Comparison of ENCODE assay signal across 29 cellular contexts in genomic region chr1:43437031-43437973, GRCh38. TPM values are rescaled to one million over a fixed set of nuclear protein-coding genes. Genes with fewer than 3 reads are reported as not detected.
A peak's percentile ranks its signal among the peaks of the same experiment; 100 is the strongest.
DNase-seq lines count a peak whose midpoint lies in the region; ATAC-seq and TF ChIP-seq lines count a peak whose summit lies in the region.
"Had no signal": no experiment of that assay in that cellular context is flagged by ENCODE, and none has a peak within 500 bp of the region (broad histone marks: within the 10 kb centered on the region; RNA-seq: fewer than 3 reads in every experiment).

No MANE protein-coding gene starts in this region.

- H3K4me3 ChIP-seq in adipocyte (ENCODE audit: low read length) = no peak overlapping the region
- peak overlapping the region in 1 of 5 donors; percentile 8 for H3K4me3 ChIP-seq in subcutaneous abdominal adipose tissue (ENCODE audit: low read depth in 1 of 5, low read length in 5 of 5)
- no peak overlapping the region for H3K4me3 ChIP-seq in A673 (ENCODE audit: low read depth, low read length, poor library complexity, severe bottlenecking)
- H3K4me3 ChIP-seq: ascending aorta, esophagus squamous epithelium, gastrocnemius medialis, GM23248, psoas muscle, SJCRH30, thyroid gland had no signal

- ATAC-seq in naive B cell (ENCODE audit: low read depth in 2 of 2) = no peak
- no peak for ATAC-seq in HG02840 (IDR thresholded peaks at IDR 0.05; ENCODE audit: low FRiP score, unreplicated experiment)
- no peak for ATAC-seq in HG03439 (IDR thresholded peaks at IDR 0.05; ENCODE audit: unreplicated experiment)
- ATAC-seq: gastrocnemius medialis, Panc1, psoas muscle, T-cell had no signal

- peaks cover 6% of the 10 kb centered on the region for H3K4me1 Mint-ChIP-seq in activated CD4-positive, alpha-beta T cell treated with anti-CD3 and anti-CD28 coated beads, Interleukin-2, amount 10 ng/mL, durations not matched to agents 7 days and 5 days
- peaks cover 0 to 4% (median 0%) of the 10 kb centered on the region in 3 donors for H3K4me1 Mint-ChIP-seq in naive B cell
- H3K4me1 Mint-ChIP-seq: B cell, IgD-negative memory B cell, T-cell had no signal

- H3K36me3 ChIP-seq in adipocyte (ENCODE audit: control insufficient read depth, insufficient read depth, low read length, severe bottlenecking) = peaks cover 71% of the 10 kb centered on the region
- peaks cover 4 to 88% (median 78%) of the 10 kb centered on the region in 5 donors for H3K36me3 ChIP-seq in subcutaneous abdominal adipose tissue (ENCODE audit: control insufficient read depth in 5 of 5, insufficient read depth in 5 of 5, low read length in 5 of 5)
- peaks cover 14% of the 10 kb centered on the region for H3K36me3 ChIP-seq in A673 (ENCODE audit: insufficient read depth, low read length, poor library complexity, severe bottlenecking)

- no peaks in the 10 kb centered on the region for H3K27me3 ChIP-seq in adipocyte (replicated peaks; ENCODE audit: control insufficient read depth, insufficient read depth, low read length)
- H3K27me3 ChIP-seq in subcutaneous abdominal adipose tissue (ENCODE audit: control insufficient read depth in 5 of 5, insufficient read depth in 4 of 5, low read length in 5 of 5) = no peaks in the 10 kb centered on the region
- no peaks in the 10 kb centered on the region for H3K27me3 ChIP-seq in A673 (replicated peaks; ENCODE audit: insufficient read depth, low read depth, low read length, poor library complexity)
- H3K27me3 ChIP-seq: ascending aorta, esophagus squamous epithelium, gastrocnemius medialis, SJCRH30, thyroid gland had no signal

- no peaks in the 10 kb centered on the region for H3K9me3 Mint-ChIP-seq in activated CD4-positive, alpha-beta T cell treated with anti-CD3 and anti-CD28 coated beads, Interleukin-2, amount 10 ng/mL, durations not matched to agents 7 days and 5 days
- no peaks in the 10 kb centered on the region for H3K9me3 Mint-ChIP-seq in naive B cell
- H3K9me3 Mint-ChIP-seq: activated CD4-positive, alpha-beta T cell treated with anti-CD3 and anti-CD28 coated beads, Interleukin-2, amount 10 ng/mL, durations not matched to agents 24 days and 14 days; IgD-negative memory B cell; T-cell had no signal

- TF ChIP-seq CTCF in A673 (conservative IDR thresholded peaks at IDR 0.05; ENCODE audit: low read depth, low read length) = no peak

- peaks cover 40% of the 10 kb centered on the region for H3K4me1 ChIP-seq in adipocyte (ENCODE audit: control insufficient read depth, insufficient read depth, low read length)
- peaks cover 15 to 44% (median 40%) of the 10 kb centered on the region in 5 donors for H3K4me1 ChIP-seq in subcutaneous abdominal adipose tissue (ENCODE audit: control insufficient read depth in 5 of 5, insufficient read depth in 5 of 5, low read length in 5 of 5)
- peaks cover 10% of the 10 kb centered on the region for H3K4me1 ChIP-seq in A673 (ENCODE audit: insufficient read depth, low read length, poor library complexity, severe bottlenecking)
- H3K4me1 ChIP-seq: ascending aorta, gastrocnemius medialis, psoas muscle, SJCRH30, thyroid gland had no signal

- CTCF ChIA-PET in activated CD4-positive, alpha-beta T cell treated with anti-CD3 and anti-CD28 coated beads, Interleukin-2, amount 10 ng/mL, durations not matched to agents 7 days and 5 days (lab: Charles Lee) = interaction anchor here (0.6 to 1.3 kb wide), 4 partner anchors 9 to 699 kb away, joined by 3 to 4 read pairs (median 3); no protein-coding TSS in a partner anchor
- CTCF ChIA-PET in A673 (lab: Charles Lee) = no interaction called here

- POLR2A ChIA-PET in activated CD4-positive, alpha-beta T cell treated with anti-CD3 and anti-CD28 coated beads, Interleukin-2, amount 10 ng/mL, durations not matched to agents 7 days and 5 days (lab: Charles Lee) = no interaction called here
- POLR2A ChIA-PET in A673 (lab: Charles Lee; ENCODE audit: low non-redundant PET) = no interaction called here

- no peaks in the 10 kb centered on the region for H3K9me3 ChIP-seq in adipocyte (ENCODE audit: control insufficient read depth, low read length)
- H3K9me3 ChIP-seq in subcutaneous abdominal adipose tissue (ENCODE audit: control insufficient read depth in 5 of 5, low read length in 5 of 5) = no peaks in the 10 kb centered on the region
- H3K9me3 ChIP-seq in A673 (ENCODE audit: low read depth, low read length, poor library complexity, severe bottlenecking) = no peaks in the 10 kb centered on the region
- H3K9me3 ChIP-seq: ascending aorta, esophagus squamous epithelium, gastrocnemius medialis, psoas muscle, SJCRH30, thyroid gland had no signal

- H3K27ac ChIP-seq in subcutaneous abdominal adipose tissue (ENCODE audit: low read depth, low read length) (peak overlapping the region; percentile 90), A673 (ENCODE audit: low read depth, low read length, poor library complexity, severe bottlenecking) (no peak overlapping the region)
- H3K27ac ChIP-seq: gastrocnemius medialis, GM23248, psoas muscle, SJCRH30, thyroid gland had no signal

- no peak overlapping the region for H3K4me3 Mint-ChIP-seq in activated CD4-positive, alpha-beta T cell treated with anti-CD3 and anti-CD28 coated beads, Interleukin-2, amount 10 ng/mL, durations not matched to agents 7 days and 5 days
- no peak overlapping the region for H3K4me3 Mint-ChIP-seq in naive B cell
- H3K4me3 Mint-ChIP-seq: activated CD4-positive, alpha-beta T cell treated with anti-CD3 and anti-CD28 coated beads, Interleukin-2, amount 10 ng/mL, durations not matched to agents 24 days and 14 days; B cell; T-cell had no signal

- intact Hi-C loops in A673 (cut with micrococcal nuclease; ENCODE audit: unreplicated experiment) = no loop called here

- peaks cover 17% of the 10 kb centered on the region for H3K36me3 Mint-ChIP-seq in activated CD4-positive, alpha-beta T cell treated with anti-CD3 and anti-CD28 coated beads, Interleukin-2, amount 10 ng/mL, durations not matched to agents 7 days and 5 days (ENCODE audit: low read depth)
- peaks cover 0 to 28% of the 10 kb centered on the region in 2 donors for H3K36me3 Mint-ChIP-seq in naive B cell

- H3K9ac ChIP-seq in adipocyte (ENCODE audit: low read length) (peak overlapping the region; percentile 71), subcutaneous abdominal adipose tissue (ENCODE audit: low read length in 5 of 5) (peak overlapping the region in 1 of 5 donors; percentile 20)
- H3K9ac ChIP-seq: GM23248 had no signal

- DNase-seq in activated CD4-positive, alpha-beta T cell treated with anti-CD3 and anti-CD28 coated beads, Interleukin-2, amount 10 ng/mL, durations not matched to agents 7 days and 5 days = no peak
- no peak for DNase-seq in activated CD4-positive, alpha-beta T cell treated with anti-CD3 and anti-CD28 coated beads, Interleukin-2, amount 50 U/mL, for 48 hours
- DNase-seq in adipocyte (ENCODE audit: low read depth) = no peak
- DNase-seq in naive B cell = no peak
- no peak for DNase-seq in A673 (ENCODE audit: low spot score)
- DNase-seq: activated CD4-positive, alpha-beta T cell treated with anti-CD3 and anti-CD28 coated beads, Interleukin-2, amount 10 ng/mL, durations not matched to agents 24 days and 14 days; activated CD8-positive, alpha-beta memory T cell treated with anti-CD3 and anti-CD28 coated beads, Interleukin-2, amount 50 U/mL, for 4 hours; activated gamma-delta T cell treated with Interleukin-2 at 50 U/mL for 16 hours; effector CD8-positive, alpha-beta T cell; esophagus squamous epithelium; gastrocnemius medialis; GM23248; hippocampal formation; NCI-H510A; NK-92 treated with Interleukin-12 subunit alpha and Interleukin-12 subunit beta, amount 100 ng/mL, for 24 hours; psoas muscle; SJCRH30; small intestine; stimulated activated naive CD4-positive, alpha-beta T cell; T-cell; thyroid gland had no signal

- H3K27me3 Mint-ChIP-seq in activated CD4-positive, alpha-beta T cell treated with anti-CD3 and anti-CD28 coated beads, Interleukin-2, amount 10 ng/mL, durations not matched to agents 7 days and 5 days = no peaks in the 10 kb centered on the region
- no peaks in the 10 kb centered on the region for H3K27me3 Mint-ChIP-seq in naive B cell
- H3K27me3 Mint-ChIP-seq: activated CD4-positive, alpha-beta T cell treated with anti-CD3 and anti-CD28 coated beads, Interleukin-2, amount 10 ng/mL, durations not matched to agents 24 days and 14 days; B cell; IgD-negative memory B cell; T-cell had no signal

- peak overlapping the region; percentile 22 for H3K27ac Mint-ChIP-seq in activated CD4-positive, alpha-beta T cell treated with anti-CD3 and anti-CD28 coated beads, Interleukin-2, amount 10 ng/mL, durations not matched to agents 7 days and 5 days
- H3K27ac Mint-ChIP-seq in naive B cell = peak overlapping the region in 5 of 6 donors; percentile 5 to 84 (median 41)
- H3K27ac Mint-ChIP-seq: activated CD4-positive, alpha-beta T cell treated with anti-CD3 and anti-CD28 coated beads, Interleukin-2, amount 10 ng/mL, durations not matched to agents 24 days and 14 days; T-cell had no signal

- BruUV-seq in A673 (replicated peaks; lab: Mats Ljungman, UMichigan) = no TSS peak

RNA-seq across cellular contexts. Expression of gene HYI, which starts 16.4 kb away (rescaled TPM):
- 10 to 100 TPM; 20.6 to 25.8 TPM for total RNA-seq in activated CD4-positive, alpha-beta T cell treated with anti-CD3 and anti-CD28 coated beads, Interleukin-2, amount 10 ng/mL, durations not matched to agents 7 days and 5 days
- polyA plus RNA-seq in naive B cell (ENCODE audit: low read depth in 6 of 6) = 1 to 10 TPM in 5 of 6 donors, under 1 TPM in 1; 0.79 to 2.5 (median 2.1) TPM
- 14.8 and 19.8 TPM in 2 replicates for total RNA-seq in A673 (2021)
- total RNA-seq: A172, SJCRH30 had no signal

RNA-seq across cellular contexts. Expression of gene SZT2, which starts 47.6 kb away (rescaled TPM):
- 10 to 100 TPM; 66.6 to 74.3 TPM for total RNA-seq in activated CD4-positive, alpha-beta T cell treated with anti-CD3 and anti-CD28 coated beads, Interleukin-2, amount 10 ng/mL, durations not matched to agents 7 days and 5 days
- polyA plus RNA-seq in naive B cell (ENCODE audit: low read depth in 6 of 6) = 10 to 100 TPM in 1 of 6 donors, 1 to 10 TPM in 4, under 1 TPM in 1; 0.77 to 11.6 (median 6.3) TPM
- 27.9 and 34.6 TPM in 2 replicates for total RNA-seq in A673 (2021)

RNA-seq across cellular contexts. Expression of gene MED8, which starts 47.7 kb away (rescaled TPM):
- total RNA-seq in activated CD4-positive, alpha-beta T cell treated with anti-CD3 and anti-CD28 coated beads, Interleukin-2, amount 10 ng/mL, durations not matched to agents 7 days and 5 days = 10 to 100 TPM; 30.2 to 33.3 TPM
- polyA plus RNA-seq in naive B cell (ENCODE audit: low read depth in 6 of 6) = 10 to 100 TPM; 22.4 to 40.5 (median 33.2) TPM
- total RNA-seq in A673 (2021) = 36.7 TPM in 2 replicates
